Comparison of ENCODE assay signal across 8 cellular contexts in genomic region chr1:50704126-50704525, GRCh38.
A peak's percentile ranks its signal among the peaks of the same experiment; 100 is the strongest.
DNase-seq lines count a peak whose midpoint lies in the region; ATAC-seq and TF ChIP-seq lines count a peak whose summit lies in the region.

No MANE protein-coding gene starts in this region.

- H3K4me1 ChIP-seq in heart right ventricle (peaks cover 0 to 17% (median 7%) of the 10 kb centered on the region in 9 donors), osteoblast (ENCODE audit: insufficient read depth, low read length) (no peaks in the 10 kb centered on the region)

- no peak overlapping the region for H3K4me3 ChIP-seq in heart right ventricle
- no peak overlapping the region for H3K4me3 ChIP-seq in osteoblast (ENCODE audit: insufficient read depth, low read length)

- no peak for ATAC-seq in heart right ventricle
- ATAC-seq in left cardiac atrium = no peak
- no peak for ATAC-seq in GM21515 (IDR thresholded peaks at IDR 0.05; ENCODE audit: unreplicated experiment)
- ATAC-seq in HG02840 (IDR thresholded peaks at IDR 0.05; ENCODE audit: low FRiP score, unreplicated experiment) = no peak

- no peak for TF ChIP-seq POLR2A in erythroblast (IDR thresholded peaks at IDR 0.05; ENCODE audit: low read length)

- no peak overlapping the region for H3K27ac ChIP-seq in heart right ventricle
- no peak overlapping the region for H3K27ac ChIP-seq in osteoblast (ENCODE audit: low read depth, low read length)

- no peaks in the 10 kb centered on the region for H4K20me1 ChIP-seq in osteoblast (ENCODE audit: insufficient read depth, low read length)

- no peak overlapping the region for H2AFZ ChIP-seq in osteoblast (ENCODE audit: low read length)

- no peaks in the 10 kb centered on the region for H3K79me2 ChIP-seq in osteoblast (ENCODE audit: insufficient read depth, low read length)

- no peaks in the 10 kb centered on the region for H3K9me3 ChIP-seq in heart right ventricle
- H3K9me3 ChIP-seq in osteoblast (ENCODE audit: low read depth, low read length) = no peaks in the 10 kb centered on the region

- intact Hi-C loops in heart right ventricle (cut with DNase I) (loop anchor here in 8 of 10 donors (2.0 to 10.0 kb wide), 4 partner anchors 329 to 339 kb away; no protein-coding TSS in a partner anchor), left cardiac atrium (cut with DNase I) (loop anchor here in 1 of 2 donors (10.0 kb wide), 1 partner anchor 339 kb away; no protein-coding TSS in a partner anchor)

- peak; percentile 44 to 85 (median 69) for TF ChIP-seq CTCF in heart right ventricle (IDR thresholded peaks at IDR 0.05)
- peak; percentile 83 for TF ChIP-seq CTCF in LNCAP (IDR thresholded peaks at IDR 0.05)
- TF ChIP-seq CTCF in osteoblast (IDR thresholded peaks at IDR 0.05; ENCODE audit: extremely low read depth, low read depth, low read length) = peak; percentile 86

- H3K27me3 ChIP-seq in heart right ventricle = no peaks in the 10 kb centered on the region
- no peaks in the 10 kb centered on the region for H3K27me3 ChIP-seq in osteoblast (ENCODE audit: insufficient read depth, low read length)

- H3K36me3 ChIP-seq in heart right ventricle = no peaks in the 10 kb centered on the region
- H3K36me3 ChIP-seq in osteoblast (ENCODE audit: insufficient read depth, low read length) = no peaks in the 10 kb centered on the region

- no peak overlapping the region for H3K4me2 ChIP-seq in osteoblast (ENCODE audit: insufficient read depth, low read length)

- DNase-seq in heart right ventricle (peak in 1 of 2 donors; percentile 12), left cardiac atrium (no peak), RKO (ENCODE audit: low spot score) (peak; percentile 44), erythroblast (lab: John Stamatoyannopoulos, UW) (peak; percentile 45 to 59), osteoblast (ENCODE audit: insufficient read length, low spot score, missing footprints) (no peak)

- 22 to 45% methylated on average over 1 of the region's 1 CpG for WGBS in heart right ventricle, 2 donors

Comparison
In these comparisons a context has a peak if more than half of its experiments do, and no peak if none do; other contexts are left out.
1. DNase-seq: peak in RKO (single experiment) and erythroblast (2 of 2); none in left cardiac atrium (single experiment) and osteoblast (single experiment).
2. Peak in every context shown above with its lines, with median percentiles within 50 percentile points of each other: CTCF ChIP-seq.